In genomic region chr1:181483084-181483559, GRCh38 we compare ENCODE assay signal across 10 cellular contexts. TPM values are rescaled to one million over a fixed set of nuclear protein-coding genes. Genes with fewer than 3 reads are reported as not detected.
DNase-seq lines count a peak whose midpoint lies in the region; ATAC-seq, FAIRE-seq and TF ChIP-seq lines count a peak whose summit lies in the region.
"Had no signal": no experiment of that assay in that cellular context is flagged by ENCODE, and none has a peak within 500 bp of the region (broad histone marks: within the 10 kb centered on the region; RNA-seq: fewer than 3 reads in every experiment).

CACNA1E (plus strand) TSS chr1:181483517; CDS start chr1:181483745, 228 bp downstream.

- H3K9ac ChIP-seq in endodermal cell (ENCODE audit: extremely low read depth, low read length, poor library complexity, severe bottlenecking) = no peak within 1 kb of the TSS

- peak within 1 kb of the TSS; percentile 59 for H3K4me3 Mint-ChIP-seq in endodermal cell

- ATAC-seq in left lobe of liver (no peak), GM18907 (IDR thresholded peaks at IDR 0.05; ENCODE audit: unreplicated experiment) (no peak)
- ATAC-seq: HepG2 had no signal

- H3K27me3 Mint-ChIP-seq in endodermal cell (ENCODE audit: insufficient read depth) = peaks cover 94% of the 10 kb centered on the region

- H4K20me1 ChIP-seq in osteoblast (ENCODE audit: insufficient read depth, low read length) = no peaks in the 10 kb centered on the region

- H3K4me3 ChIP-seq in GM08714 (ENCODE audit: low read length) = peak within 1 kb of the TSS; percentile 48
- peak within 1 kb of the TSS; percentile 82 for H3K4me3 ChIP-seq in endodermal cell (ENCODE audit: low read length)
- no peak within 1 kb of the TSS for H3K4me3 ChIP-seq in osteoblast (ENCODE audit: insufficient read depth, low read length)
- H3K4me3 ChIP-seq in small intestine (ENCODE audit: low read depth in 1 of 2, low read length in 2 of 2) = peak within 1 kb of the TSS in 1 of 2 donors; percentile 20

- no peak for FAIRE-seq in small intestine (lab: Jason Lieb, UNC)
- FAIRE-seq: HepG2 had no signal

- no peak within 1 kb of the TSS for H3K27ac Mint-ChIP-seq in endodermal cell

- peaks cover 31% of the 10 kb centered on the region for H3K4me1 Mint-ChIP-seq in endodermal cell

- H2AFZ ChIP-seq in osteoblast (ENCODE audit: low read length) = no peak within 1 kb of the TSS

- no peaks in the 10 kb centered on the region for H3K79me2 ChIP-seq in osteoblast (ENCODE audit: insufficient read depth, low read length)

- peaks cover 2% of the 10 kb centered on the region for H3K36me3 Mint-ChIP-seq in endodermal cell (ENCODE audit: low read depth)

- no peaks in the 10 kb centered on the region for H3K9me3 ChIP-seq in endodermal cell (ENCODE audit: control insufficient read depth, low read length)
- H3K9me3 ChIP-seq in osteoblast (ENCODE audit: low read depth, low read length) = no peaks in the 10 kb centered on the region
- no peaks in the 10 kb centered on the region for H3K9me3 ChIP-seq in small intestine (ENCODE audit: control insufficient read depth, low read depth)
- H3K9me3 ChIP-seq: tibial artery had no signal

- no peaks in the 10 kb centered on the region for H3K9me3 Mint-ChIP-seq in endodermal cell

- H3K27ac ChIP-seq in endodermal cell (ENCODE audit: low read depth, low read length) (no peak within 1 kb of the TSS), osteoblast (ENCODE audit: low read depth, low read length) (no peak within 1 kb of the TSS), small intestine (ENCODE audit: low read depth in 1 of 2, low read length in 1 of 2) (no peak within 1 kb of the TSS)
- H3K27ac ChIP-seq: tibial artery had no signal

- H3K27me3 ChIP-seq in endodermal cell (ENCODE audit: control insufficient read depth, insufficient read depth, low read length, poor library complexity, severe bottlenecking) (peaks cover 86% of the 10 kb centered on the region), osteoblast (ENCODE audit: insufficient read depth, low read length) (peaks cover 50% of the 10 kb centered on the region), small intestine (ENCODE audit: control insufficient read depth in 2 of 2, insufficient read depth in 2 of 2, low read length in 2 of 2) (peaks cover 6 to 29% of the 10 kb centered on the region in 2 donors)

- H3K4me1 ChIP-seq in endodermal cell (ENCODE audit: control insufficient read depth, insufficient read depth, low read length) (peaks cover 4% of the 10 kb centered on the region), osteoblast (ENCODE audit: insufficient read depth, low read length) (no peaks in the 10 kb centered on the region), small intestine (ENCODE audit: control insufficient read depth in 2 of 2, insufficient read depth in 1 of 2, low read depth in 1 of 2, low read length in 1 of 2) (no peaks in the 10 kb centered on the region)

- WGBS in endodermal cell (ENCODE audit: insufficient coverage in 1 of 2, insufficient read length in 1 of 2), 2 experiments = 3 to 5% methylated on average over 8 to 12 of the region's 12 CpGs
- 3 to 8% (median 4%) methylated on average over 12 of the region's 12 CpGs for WGBS in small intestine, 3 donors

- TF ChIP-seq CTCF in endodermal cell (conservative IDR thresholded peaks at IDR 0.05) (no peak), osteoblast (IDR thresholded peaks at IDR 0.05; ENCODE audit: extremely low read depth, low read depth, low read length) (no peak)

- no peaks in the 10 kb centered on the region for H3K36me3 ChIP-seq in endodermal cell (ENCODE audit: control insufficient read depth, insufficient read depth, low read length)
- H3K36me3 ChIP-seq in osteoblast (ENCODE audit: insufficient read depth, low read length) = no peaks in the 10 kb centered on the region
- H3K36me3 ChIP-seq in small intestine (ENCODE audit: control insufficient read depth in 2 of 2, insufficient read depth in 2 of 2, low read length in 2 of 2) = no peaks in the 10 kb centered on the region
- H3K36me3 ChIP-seq: tibial artery had no signal

- H3K4me2 ChIP-seq in osteoblast (ENCODE audit: insufficient read depth, low read length) = no peak within 1 kb of the TSS

- DNase-seq in NCI-H510A (lab: John Stamatoyannopoulos, UW) = peak; percentile 17
- no peak for DNase-seq in endodermal cell
- peak; percentile 81 for DNase-seq in osteoblast (ENCODE audit: insufficient read length, low spot score, missing footprints)
- DNase-seq in NCI-H1694 (lab: John Stamatoyannopoulos, UW) = no peak
- no peak for DNase-seq in left lobe of liver (ENCODE audit: low spot score)
- no peak for DNase-seq in small intestine
- DNase-seq: tibial artery had no signal

RNA-seq across cellular contexts. Expression of gene CACNA1E, which starts in this region (rescaled TPM):
- total RNA-seq in endodermal cell = 1 to 10 TPM; 4.7 to 5.8 TPM
- polyA plus RNA-seq in endodermal cell (2013, experiment 1 of 2) = 3.9 TPM
- 5.1 TPM for polyA plus RNA-seq in endodermal cell (2013, experiment 2 of 2)
- total RNA-seq in osteoblast = under 0.01 and 0.29 TPM in 2 replicates
- 0.08 TPM for total RNA-seq in left lobe of liver
- polyA plus RNA-seq in small intestine = under 1 TPM in 1 of 3 donors, not detected in 2; 0.07 TPM
- total RNA-seq: HepG2 had no signal
- polyA plus RNA-seq: HepG2 had no signal

Comparison
In these comparisons a context has a peak if more than half of its experiments do, and no peak if none do; other contexts are left out.
1. Peak in DNase-seq in osteoblast; RNA of the gene not detected or under 1 TPM.